In the genomic region with DNA sequence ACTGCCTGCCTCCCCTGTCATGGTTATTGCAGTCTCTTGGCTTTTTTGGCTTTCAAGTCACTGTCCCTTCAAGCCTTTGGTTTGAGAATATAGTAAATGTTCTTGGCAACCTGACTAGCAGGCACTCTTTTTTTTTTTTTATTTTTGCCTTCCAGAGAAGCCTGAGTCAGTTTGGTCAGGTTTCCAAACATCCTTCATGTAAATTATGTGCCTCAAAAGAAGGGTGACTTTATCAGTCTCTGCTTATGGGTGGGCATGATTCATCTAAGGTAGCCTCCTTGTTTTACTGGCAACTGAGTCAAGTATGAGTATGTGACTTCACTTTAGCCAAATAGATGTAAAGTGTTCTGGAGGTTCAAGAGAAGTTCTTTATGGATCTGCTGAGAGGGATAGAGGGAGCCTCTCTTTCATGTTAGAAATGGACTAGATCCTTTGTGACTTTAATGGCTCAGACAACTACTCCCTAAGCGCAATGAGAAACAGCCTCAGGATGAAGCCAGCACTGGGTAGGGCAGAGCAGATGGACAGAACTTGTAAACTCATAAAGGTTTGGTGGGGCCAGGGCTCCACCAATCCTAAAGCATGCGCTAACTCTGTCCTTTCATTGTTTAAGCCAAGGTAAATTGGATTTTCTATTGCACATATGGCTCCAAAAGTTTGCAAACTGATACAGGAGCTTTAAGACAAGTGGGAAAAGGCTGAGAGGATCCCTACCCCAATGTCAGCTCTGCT, we compare ENCODE assay signal across 22 cellular contexts.
DNase-seq lines count a peak whose midpoint lies in the region; ATAC-seq and TF ChIP-seq lines count a peak whose summit lies in the region.
"Had no signal": no experiment of that assay in that cellular context is flagged by ENCODE, and none has a peak within 500 bp of the region (broad histone marks: within the 10 kb centered on the region; RNA-seq: fewer than 3 reads in every experiment).

No MANE protein-coding gene starts in this region.

- no peaks in the 10 kb centered on the region for H3K27me3 ChIP-seq in ascending aorta

- DNase-seq in AG08396 (ENCODE audit: low spot score) (peak; percentile 7), M059J (ENCODE audit: low read depth) (peak; percentile 53), ascending aorta (ENCODE audit: low spot score in 2 of 2) (no peak), left colon (no peak), GM10248 (ENCODE audit: extremely low spot score) (no peak), SW 1271 (lab: John Stamatoyannopoulos, UW) (no peak), dedifferentiated amniotic fluid mesenchymal stem cell (ENCODE audit: extremely low spot score) (no peak)
- DNase-seq: 8988T; Calu3; CD8-positive, alpha-beta memory T cell; GDM1; H9; MM.1S; NCI-H1048; NCI-H1436; NCI-H2029; NCI-H2227 treated with DMSO at 0.1 percent for 48 hours; NCI-H510A; OCI-M1 had no signal

- intact Hi-C loops in ascending aorta (cut with DNase I) (no loop called here), left colon (cut with DNase I, micrococcal nuclease) (no loop called here)

- ATAC-seq in left colon (peak; percentile 85), HG03280 (IDR thresholded peaks at IDR 0.05; ENCODE audit: unreplicated experiment) (no peak)
- ATAC-seq: Right ventricle myocardium inferior had no signal

- H3K36me3 ChIP-seq in ascending aorta = no peaks in the 10 kb centered on the region

- H3K27ac ChIP-seq in ascending aorta = peak overlapping the region; percentile 17 to 46
- H3K27ac ChIP-seq: C4-2B had no signal

- no peak overlapping the region for H3K4me3 ChIP-seq in ascending aorta

- CTCF ChIA-PET in GM10248 (lab: Yijun Ruan, JAX) = no interaction called here

- H3K9me3 ChIP-seq in ascending aorta = no peaks in the 10 kb centered on the region

- TF ChIP-seq CTCF in ascending aorta (IDR thresholded peaks at IDR 0.05) = no peak
- no peak for TF ChIP-seq CTCF in GM10248 (IDR thresholded peaks at IDR 0.05; ENCODE audit: control extremely low read depth, extremely low read depth, low read depth, missing control alignments)

- peaks cover 0 to 13% of the 10 kb centered on the region in 2 donors for H3K4me1 ChIP-seq in ascending aorta

- POLR2A ChIA-PET in GM10248 (lab: Yijun Ruan, JAX) = no interaction called here

Comparison
In these comparisons a context has a peak if more than half of its experiments do, and no peak if none do; other contexts are left out.
1. DNase-seq: peak in AG08396 (single experiment) and M059J (single experiment); none in ascending aorta (0 of 2), left colon (0 of 2), GM10248 (single experiment), SW 1271 (0 of 2) and dedifferentiated amniotic fluid mesenchymal stem cell (single experiment).